In genomic region chr10:5977471-5978370, GRCh38 we compare ENCODE assay signal across 1 cellular context.
TF ChIP-seq lines count a peak whose summit lies in the region.

TSS of gene IL15RA (minus strand) at chr10:5977543. CDS start at chr10:5977492, 51 bp downstream.

TF ChIP-seq in GM12878, 131 proteins besides CTCF, POLR2A, EP300 and RAD21 (continued from another document):
- TF ChIP-seq ZNF687 (IDR thresholded peaks at IDR 0.05): peak; percentile 38
- TF ChIP-seq SMAD5 (IDR thresholded peaks at IDR 0.05; ENCODE audit: low read depth): no peak
- no peak for TF ChIP-seq RCOR1 (conservative IDR thresholded peaks at IDR 0.05; ENCODE audit: low read depth, low read length)
- peak; percentile 15; the same call in 1 of the 2 replicates for TF ChIP-seq RELB (IDR thresholded peaks at IDR 0.05; ENCODE audit: low read depth)
- no peak for TF ChIP-seq SREBF1 (IDR thresholded peaks at IDR 0.05; ENCODE audit: low read length)
- 0 out of 2 replicates have a peak, but pooled peaks have one; percentile 34 for TF ChIP-seq ZNF592 (IDR thresholded peaks at IDR 0.05)
- TF ChIP-seq HDAC2 (IDR thresholded peaks at IDR 0.05): no peak
- TF ChIP-seq SMARCA5 (IDR thresholded peaks at IDR 0.05): peak; percentile 84
